13 cellular contexts compared by ENCODE assay signal in the genomic region with DNA sequence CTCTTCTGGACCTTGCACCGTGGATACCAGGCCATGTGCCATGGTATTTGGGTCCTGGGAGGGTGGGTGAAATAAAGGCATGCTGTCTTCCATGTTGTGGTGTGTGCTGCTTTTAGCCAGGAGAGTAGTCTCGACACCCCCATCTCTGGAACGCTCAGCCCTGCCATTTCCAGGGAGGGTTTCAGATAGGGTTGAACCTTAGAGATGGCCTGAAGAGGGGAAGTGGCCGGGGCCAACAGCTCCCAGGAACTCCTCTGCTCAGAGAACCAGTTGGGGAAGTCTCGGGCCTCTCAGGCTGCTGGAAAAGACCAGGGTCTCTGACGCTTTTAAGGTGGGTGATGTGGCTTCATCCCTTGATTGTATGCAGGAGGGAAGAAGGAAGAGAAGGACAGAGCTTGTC. TPM values are rescaled to one million over a fixed set of nuclear protein-coding genes. Genes with fewer than 3 reads are reported as not detected.
"Had no signal": no experiment of that assay in that cellular context is flagged by ENCODE, and none has a peak within 500 bp of the region (broad histone marks: within the 10 kb centered on the region; RNA-seq: fewer than 3 reads in every experiment).

No MANE protein-coding gene starts in this region.

- H3K36me3 Mint-ChIP-seq: activated CD8-positive, alpha-beta memory T cell treated with anti-CD3 and anti-CD28 coated beads, Interleukin-2, amount 10 ng/mL, durations not matched to agents 7 days and 5 days; activated naive CD8-positive, alpha-beta T cell; naive thymus-derived CD8-positive, alpha-beta T cell had no signal

- H3K36me3 ChIP-seq: cardiac muscle cell, gastrocnemius medialis, heart left ventricle, thyroid gland had no signal

- H3K4me3 Mint-ChIP-seq: activated CD8-positive, alpha-beta memory T cell treated with anti-CD3 and anti-CD28 coated beads, Interleukin-2, amount 10 ng/mL, durations not matched to agents 7 days and 5 days; activated naive CD8-positive, alpha-beta T cell; naive thymus-derived CD8-positive, alpha-beta T cell; T-helper 2 cell treated with Interferon-gamma antibody and Interleukin-4, amounts not matched to agents 5 μg/mL and 100 μg/mL, for 36 hours had no signal

- H3K27ac ChIP-seq: cardiac muscle cell, gastrocnemius medialis, heart left ventricle, parathyroid adenoma, thyroid gland had no signal

- H3K4me3 ChIP-seq: cardiac muscle cell, gastrocnemius medialis, heart left ventricle, thyroid gland had no signal

- ATAC-seq: activated CD8-positive, alpha-beta memory T cell treated with anti-CD3 and anti-CD28 coated beads, Interleukin-2, amount 10 ng/mL, durations not matched to agents 7 days and 5 days; gastrocnemius medialis; naive thymus-derived CD8-positive, alpha-beta T cell had no signal

- H3K27me3 ChIP-seq: thyroid gland had no signal

- H3K9me3 Mint-ChIP-seq: naive thymus-derived CD8-positive, alpha-beta T cell; T-helper 2 cell treated with Interferon-gamma antibody and Interleukin-4, amounts not matched to agents 5 μg/mL and 100 μg/mL, for 36 hours had no signal

- DNase-seq: activated CD8-positive, alpha-beta memory T cell treated with anti-CD3 and anti-CD28 coated beads, Interleukin-2, amount 10 ng/mL, durations not matched to agents 7 days and 5 days; erythroblast; gastrocnemius medialis; heart left ventricle; mesendoderm; naive thymus-derived CD8-positive, alpha-beta T cell; stimulated activated naive CD4-positive, alpha-beta T cell had no signal

- H3K9me3 ChIP-seq: gastrocnemius medialis, heart left ventricle, thyroid gland had no signal

- H3K27ac Mint-ChIP-seq: activated CD8-positive, alpha-beta memory T cell treated with anti-CD3 and anti-CD28 coated beads, Interleukin-2, amount 10 ng/mL, durations not matched to agents 7 days and 5 days; activated naive CD8-positive, alpha-beta T cell; T-helper 2 cell treated with Interferon-gamma antibody and Interleukin-4, amounts not matched to agents 5 μg/mL and 100 μg/mL, for 36 hours had no signal

RNA-seq across cellular contexts. Expression of a gene that starts 17.8 kb away (rescaled TPM):
- total RNA-seq: activated CD8-positive, alpha-beta memory T cell treated with anti-CD3 and anti-CD28 coated beads, Interleukin-2, amount 10 ng/mL, durations not matched to agents 7 days and 5 days; gastrocnemius medialis; heart left ventricle; naive thymus-derived CD8-positive, alpha-beta T cell; thyroid gland; urinary bladder had no signal
- polyA plus RNA-seq: urinary bladder had no signal

RNA-seq across cellular contexts. Expression of a gene that starts 18.6 kb away (rescaled TPM):
- total RNA-seq: activated CD8-positive, alpha-beta memory T cell treated with anti-CD3 and anti-CD28 coated beads, Interleukin-2, amount 10 ng/mL, durations not matched to agents 7 days and 5 days; naive thymus-derived CD8-positive, alpha-beta T cell; urinary bladder had no signal
- polyA plus RNA-seq: naive thymus-derived CD8-positive, alpha-beta T cell had no signal
